Comparison of ENCODE assay signal across 8 cellular contexts in the genomic region with DNA sequence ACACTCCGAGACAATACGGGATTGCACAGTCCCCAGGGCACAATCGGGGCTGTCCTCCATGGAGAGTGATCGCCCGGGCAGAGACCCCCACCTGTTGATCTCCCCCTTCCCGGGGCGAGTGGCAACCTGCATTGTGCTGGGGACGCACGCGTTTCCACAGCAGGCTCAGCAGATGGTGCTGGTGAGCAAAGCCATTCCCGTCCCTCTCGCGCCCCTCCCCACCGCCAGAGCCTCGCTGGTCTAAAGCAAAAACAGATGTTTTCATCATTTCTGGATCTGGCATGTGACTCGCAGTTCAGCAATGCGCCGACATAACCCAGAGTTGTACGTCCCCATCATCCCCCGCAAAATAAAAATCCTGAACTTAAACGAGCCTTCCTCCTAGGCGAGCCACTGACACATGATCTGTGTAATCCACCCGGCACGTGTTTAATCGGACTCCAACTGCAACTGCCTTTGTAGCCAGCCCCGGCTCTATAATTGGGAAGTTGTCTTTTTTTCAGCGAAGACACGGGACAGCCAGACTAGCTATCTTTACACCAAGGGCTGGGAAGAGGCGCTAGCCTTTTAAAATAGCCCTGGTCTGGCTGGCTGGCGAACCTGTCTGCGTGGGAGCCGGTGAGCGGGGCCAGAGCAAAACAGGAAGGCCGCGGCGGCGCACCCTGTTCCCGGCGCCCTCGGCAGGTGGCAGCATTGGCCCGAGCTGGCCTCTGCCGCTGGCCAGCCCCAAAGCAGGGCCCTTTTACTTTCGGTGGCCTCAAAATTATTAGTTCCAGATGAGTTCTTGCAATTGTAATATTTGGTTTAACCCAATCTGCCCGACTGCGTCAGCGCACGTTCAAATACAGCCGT.
DNase-seq lines count a peak whose midpoint lies in the region; ATAC-seq, FAIRE-seq and TF ChIP-seq lines count a peak whose summit lies in the region.

No MANE protein-coding gene starts in this region.

- peaks cover 30% of the 10 kb centered on the region for H3K4me1 Mint-ChIP-seq in CD8-positive, alpha-beta T cell (ENCODE audit: low read depth)

- WGBS in mesodermal cell (ENCODE audit: insufficient coverage in 2 of 2), 2 experiments, result 2% methylated on average over 40 to 43 of the region's 48 CpGs

- peak; percentile 84 for ATAC-seq in CD8-positive, alpha-beta T cell
- ATAC-seq in GM19455 (IDR thresholded peaks at IDR 0.05; ENCODE audit: unreplicated experiment), result peak; percentile 94

- peak overlapping the region; percentile 52 for H3K27ac ChIP-seq in CD8-positive, alpha-beta T cell (ENCODE audit: low read depth, low read length)
- peak overlapping the region; percentile 99 for H3K27ac ChIP-seq in mesodermal cell (ENCODE audit: low read depth, low read length, severe bottlenecking)

- peak; percentile 28 to 76 (median 61) for DNase-seq in CD8-positive, alpha-beta T cell
- peak; percentile 70 for DNase-seq in HK-2 (ENCODE audit: unreplicated experiment)
- peak; percentile 78 for DNase-seq in NOMO-1 treated with DMSO at 0.1 percent for 48 hours (lab: John Stamatoyannopoulos, UW; ENCODE audit: unreplicated experiment)
- peak; percentile 66 for DNase-seq in activated CD8-positive, alpha-beta memory T cell treated with anti-CD3 and anti-CD28 coated beads, Interleukin-2, amount 50 U/mL, for 4 hours
- DNase-seq in stimulated activated CD8-positive, alpha-beta memory T cell treated with anti-CD3 and anti-CD28 coated beads, Interleukin-15, amount 100 ng/mL, for 24 hours (ENCODE audit: low read depth), result peak; percentile 39

- TF ChIP-seq CTCF in CD8-positive, alpha-beta T cell (IDR thresholded peaks at IDR 0.05), result peak; percentile 51

- no peaks in the 10 kb centered on the region for H3K36me3 ChIP-seq in CD8-positive, alpha-beta T cell (ENCODE audit: insufficient read depth, low read length)
- H3K36me3 ChIP-seq in mesodermal cell (ENCODE audit: control insufficient read depth, insufficient read depth, low read length), result no peaks in the 10 kb centered on the region

- intact Hi-C loops in CD8-positive, alpha-beta T cell (cut with DNase I, micrococcal nuclease), result loop anchor here (1.0 to 10.0 kb wide), 3 partner anchors 547 to 929 kb away; no protein-coding TSS in a partner anchor

- CTCF ChIA-PET in CD8-positive, alpha-beta T cell (lab: Charles Lee), result interaction anchor here (0.6 to 2.6 kb wide), 10 partner anchors 10 to 1475 kb away, joined by 3 to 23 read pairs (median 4); no protein-coding TSS in a partner anchor

- peak overlapping the region; percentile 84 for H3K4me3 Mint-ChIP-seq in CD8-positive, alpha-beta T cell

- no peaks in the 10 kb centered on the region for H3K27me3 Mint-ChIP-seq in CD8-positive, alpha-beta T cell (ENCODE audit: low read depth)

- H3K27me3 ChIP-seq in CD8-positive, alpha-beta T cell (ENCODE audit: insufficient read depth, low read length), result no peaks in the 10 kb centered on the region

- H3K9me3 ChIP-seq in CD8-positive, alpha-beta T cell (ENCODE audit: low read length), result no peaks in the 10 kb centered on the region
- peaks cover 7% of the 10 kb centered on the region for H3K9me3 ChIP-seq in mesodermal cell (ENCODE audit: control insufficient read depth, low read length)

- peak overlapping the region; percentile 77 for H3K4me3 ChIP-seq in CD8-positive, alpha-beta T cell (ENCODE audit: low read depth, low read length)
- H3K4me3 ChIP-seq in mesodermal cell (ENCODE audit: extremely low read depth, insufficient read depth, low read length, poor library complexity, severe bottlenecking), result peak overlapping the region; percentile 27

- H3K9me3 Mint-ChIP-seq in CD8-positive, alpha-beta T cell, result no peaks in the 10 kb centered on the region

- peak; percentile 96 for FAIRE-seq in endometrium (lab: Jason Lieb, UNC)

- peaks cover 23% of the 10 kb centered on the region for H3K4me1 ChIP-seq in CD8-positive, alpha-beta T cell (ENCODE audit: insufficient read depth, low read length)
- peaks cover 19% of the 10 kb centered on the region for H3K4me1 ChIP-seq in mesodermal cell (ENCODE audit: control insufficient read depth, insufficient read depth, low read length, poor library complexity, severe bottlenecking)

- POLR2A ChIA-PET in CD8-positive, alpha-beta T cell (lab: Charles Lee), result interaction anchor here (1.0 kb wide), 1 partner anchor 12 kb away, joined by 3 read pairs; no protein-coding TSS in a partner anchor

- no peaks in the 10 kb centered on the region for H3K36me3 Mint-ChIP-seq in CD8-positive, alpha-beta T cell

- H3K27ac Mint-ChIP-seq in CD8-positive, alpha-beta T cell, result peak overlapping the region; percentile 38

Comparison
In these comparisons a context has a peak if more than half of its experiments do, and no peak if none do; other contexts are left out.
1. Peak in every context shown above with its lines: DNase-seq, ATAC-seq, H3K4me3 ChIP-seq and H3K27ac ChIP-seq.